Comparison of ENCODE assay signal across 1 cellular context in genomic region chr17:44084131-44084538, GRCh38.
A peak's percentile ranks its signal among the peaks of the same experiment; 100 is the strongest.
TF ChIP-seq lines count a peak whose summit lies in the region.

No MANE protein-coding gene starts in this region.

TF ChIP-seq in GM12878, 131 proteins besides CTCF, POLR2A, EP300 and RAD21:
- TF ChIP-seq BACH1 (IDR thresholded peaks at IDR 0.05; ENCODE audit: borderline replicate concordance) (no peak), CREB1 (IDR thresholded peaks at IDR 0.05; ENCODE audit: low read depth) (0 out of 2 replicates have a peak, but pooled peaks have one; percentile 22)
TF ChIP-seq in GM12878: peak in this region for 1.
